Comparison of ENCODE assay signal across 22 cellular contexts in the genomic region with DNA sequence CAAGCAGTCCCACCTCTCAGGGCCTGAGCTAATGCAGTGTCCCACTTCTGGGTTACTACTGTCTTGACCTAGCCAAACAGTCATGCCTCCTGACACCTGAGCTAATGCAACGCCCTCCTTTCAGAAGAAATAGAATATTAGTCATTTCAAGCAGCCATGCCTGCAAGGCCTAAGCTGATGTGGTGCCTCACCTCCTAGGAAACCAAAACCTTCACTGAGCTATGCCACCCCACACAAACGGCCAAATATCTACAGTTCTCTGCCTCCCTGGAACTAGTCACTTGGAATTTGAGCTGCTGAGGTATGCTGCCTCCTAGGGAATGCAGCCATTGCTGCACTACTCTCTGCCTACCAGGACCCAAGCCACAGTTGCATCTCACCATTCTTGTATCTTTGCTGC. TPM values are rescaled to one million over a fixed set of nuclear protein-coding genes. Genes with fewer than 3 reads are reported as not detected.
DNase-seq lines count a peak whose midpoint lies in the region; ATAC-seq and TF ChIP-seq lines count a peak whose summit lies in the region.
"Had no signal": no experiment of that assay in that cellular context is flagged by ENCODE, and none has a peak within 500 bp of the region (broad histone marks: within the 10 kb centered on the region; RNA-seq: fewer than 3 reads in every experiment).

No MANE protein-coding gene starts in this region.

- H4K8ac ChIP-seq in H9 (replicated peaks; ENCODE audit: insufficient read length, low read depth, low read length): no peak overlapping the region
- no peak overlapping the region for H4K8ac ChIP-seq in trophoblast cell (ENCODE audit: low read depth, low read length)

- H2AK5ac ChIP-seq in H9 (ENCODE audit: insufficient read length, low read length) (no peak overlapping the region), trophoblast cell (ENCODE audit: low read length) (no peak overlapping the region)

- no CpG with 5 or more reads among the region's 2 CpGs for WGBS in H9 (ENCODE audit: extremely low coverage, insufficient read length, low lambda C conversion rate)
- no CpG with 5 or more reads among the region's 2 CpGs for WGBS in trophoblast cell (ENCODE audit: extremely low coverage, insufficient coverage, insufficient read length)

- intact Hi-C loops in natural killer cell (cut with micrococcal nuclease): no loop called here

- peak; percentile 18 for ATAC-seq in activated T-helper 17 cell treated with anti-CD3 and anti-CD28 coated beads, Interleukin-2, amount 50 U/mL, for 72 hours (replicated peaks)
- ATAC-seq in natural killer cell: no peak
- ATAC-seq in HG02852 (IDR thresholded peaks at IDR 0.05; ENCODE audit: unreplicated experiment): no peak
- ATAC-seq: A549, HepG2 had no signal

- H3K23ac ChIP-seq in H9 (ENCODE audit: insufficient read length, low read depth, low read length) (no peak overlapping the region), trophoblast cell (ENCODE audit: low read length) (no peak overlapping the region)

- H3K23me2 ChIP-seq in H9 (ENCODE audit: insufficient read length, low read depth, low read length, poor library complexity, severe bottlenecking): no peaks in the 10 kb centered on the region

- H3K27ac Mint-ChIP-seq in H9 (peak overlapping the region in 1 of 3 experiments; percentile 72; a peak in 1 of 7 replicates), natural killer cell (no peak overlapping the region)
- no peak overlapping the region for H3K27ac Mint-ChIP-seq in activated T-helper 17 cell treated with anti-CD3 and anti-CD28 coated beads, Interleukin-2, amount 50 U/mL, for 72 hours
- H3K27ac Mint-ChIP-seq: CD4-positive, alpha-beta T cell had no signal

- H3K4me2 ChIP-seq in H9 (ENCODE audit: insufficient read depth, insufficient read length, low read length): no peak overlapping the region
- H3K4me2 ChIP-seq in trophoblast cell (ENCODE audit: low read length): no peak overlapping the region
- H3K4me2 ChIP-seq: A549 had no signal

- H4K20me1 ChIP-seq in H9 (ENCODE audit: control insufficient read depth, insufficient read depth, insufficient read length): no peaks in the 10 kb centered on the region

- H3K27ac ChIP-seq in H9 (ENCODE audit: insufficient read length, low read depth, low read length) (no peak overlapping the region), trophoblast cell (ENCODE audit: low read depth, low read length) (no peak overlapping the region)
- H3K27ac ChIP-seq: A549, SK-N-MC had no signal

- H3K4me3 ChIP-seq in trophoblast cell (ENCODE audit: low read depth, low read length): no peak overlapping the region
- H3K4me3 ChIP-seq: A549, SK-N-MC had no signal

- H4K12ac ChIP-seq in trophoblast cell (ENCODE audit: low read depth, low read length): no peak overlapping the region

- no peak overlapping the region for H2AFZ ChIP-seq in H9 (ENCODE audit: low read length)
- no peak overlapping the region for H2AFZ ChIP-seq in trophoblast cell (ENCODE audit: insufficient read depth, low read length, poor library complexity)

- H3K27me3 Mint-ChIP-seq in H9 (ENCODE audit: low read depth) (no peaks in the 10 kb centered on the region), natural killer cell (ENCODE audit: low read depth in 2 of 2) (peaks cover 0 to 8% of the 10 kb centered on the region in 2 donors)
- peaks cover 43% of the 10 kb centered on the region for H3K27me3 Mint-ChIP-seq in activated T-helper 17 cell treated with anti-CD3 and anti-CD28 coated beads, Interleukin-2, amount 50 U/mL, for 72 hours

- H3K14ac ChIP-seq in H9 (ENCODE audit: insufficient read depth, low read length) (no peak overlapping the region), trophoblast cell (ENCODE audit: low read length) (no peak overlapping the region)

- H2BK120ac ChIP-seq in H9 (ENCODE audit: low read depth, low read length, poor library complexity, severe bottlenecking) (no peak overlapping the region), trophoblast cell (ENCODE audit: insufficient read depth, low read length, poor library complexity) (no peak overlapping the region)

- H3K4me1 Mint-ChIP-seq in H9 (peaks cover 12 to 21% of the 10 kb centered on the region in 2 experiments), natural killer cell (no peaks in the 10 kb centered on the region)
- no peaks in the 10 kb centered on the region for H3K4me1 Mint-ChIP-seq in activated T-helper 17 cell treated with anti-CD3 and anti-CD28 coated beads, Interleukin-2, amount 50 U/mL, for 72 hours

- no peak overlapping the region for H3K56ac ChIP-seq in H9 (ENCODE audit: insufficient read length, low read depth, low read length)

- DNase-seq in H9 (no peak), trophoblast cell (peak; percentile 55 to 70), natural killer cell (no peak), NAMALWA (ENCODE audit: low spot score) (no peak)
- DNase-seq: Caco-2; CD4-positive, alpha-beta T cell; KBM-7; NCI-H1417; NCI-H187; NCI-H2107; NCI-H2227 treated with DMSO at 0.1 percent for 48 hours; NCI-H510A treated with DMSO at 0.1 percent for 48 hours; NCI-H774; OCI-M1; SHP77 had no signal

- H3K9ac ChIP-seq in H9 (ENCODE audit: extremely low read depth, insufficient read length, low read length) (no peak overlapping the region), trophoblast cell (ENCODE audit: low read length) (no peak overlapping the region)

- no peak overlapping the region for H4K5ac ChIP-seq in H9 (ENCODE audit: insufficient read length, low read depth, low read length)

- H2BK12ac ChIP-seq in H9 (ENCODE audit: insufficient read length, low read depth, low read length) (no peak overlapping the region), trophoblast cell (ENCODE audit: low read length) (no peak overlapping the region)

- H3K27me3 ChIP-seq in H9 (ENCODE audit: insufficient read depth, low read length): no peaks in the 10 kb centered on the region
- no peaks in the 10 kb centered on the region for H3K27me3 ChIP-seq in trophoblast cell (ENCODE audit: insufficient read depth, low read length)

- H2BK20ac ChIP-seq in H9 (ENCODE audit: low read depth, low read length, poor library complexity, severe bottlenecking): no peak overlapping the region

- H3K4me3 Mint-ChIP-seq in H9 (no peak overlapping the region), natural killer cell (no peak overlapping the region)
- no peak overlapping the region for H3K4me3 Mint-ChIP-seq in activated T-helper 17 cell treated with anti-CD3 and anti-CD28 coated beads, Interleukin-2, amount 50 U/mL, for 72 hours
- H3K4me3 Mint-ChIP-seq: CD4-positive, alpha-beta T cell had no signal

- no peak overlapping the region for H3K18ac ChIP-seq in H9 (ENCODE audit: insufficient read length, low read depth, low read length)
- H3K18ac ChIP-seq in trophoblast cell (ENCODE audit: low read length): no peak overlapping the region

- H3K4me1 ChIP-seq in H9 (ENCODE audit: insufficient read depth, low read length): no peaks in the 10 kb centered on the region
- no peaks in the 10 kb centered on the region for H3K4me1 ChIP-seq in trophoblast cell (ENCODE audit: control insufficient read depth in 1 of 2, insufficient read depth in 2 of 2, low read length in 2 of 2)
- H3K4me1 ChIP-seq: A549, Caco-2 had no signal

- H2BK15ac ChIP-seq in H9 (ENCODE audit: low read depth, low read length): no peak overlapping the region

- TF ChIP-seq CTCF in GM12872 (IDR thresholded peaks at IDR 0.05; ENCODE audit: insufficient read depth, low read depth, low read length) (0 out of 3 replicates have a peak, but pooled peaks have one; percentile 2), H9 (conservative IDR thresholded peaks at IDR 0.05) (peak; percentile 33; the same call in 1 of the 3 replicates), natural killer cell (IDR thresholded peaks at IDR 0.05) (no peak)

- H3K9me3 Mint-ChIP-seq in H9: peaks cover 15 to 18% of the 10 kb centered on the region in 2 experiments
- peaks cover 11% of the 10 kb centered on the region for H3K9me3 Mint-ChIP-seq in activated T-helper 17 cell treated with anti-CD3 and anti-CD28 coated beads, Interleukin-2, amount 50 U/mL, for 72 hours
- H3K9me3 Mint-ChIP-seq in natural killer cell: peaks cover 0 to 7% of the 10 kb centered on the region in 2 donors

- H3K36me3 ChIP-seq in trophoblast cell (ENCODE audit: control insufficient read depth in 1 of 2, insufficient read depth in 2 of 2, low read length in 2 of 2): no peaks in the 10 kb centered on the region

- no peak overlapping the region for H3T11ph ChIP-seq in H9 (ENCODE audit: low read length)

- no peak overlapping the region for H4K91ac ChIP-seq in H9 (ENCODE audit: insufficient read length, low read depth, low read length)
- H4K91ac ChIP-seq in trophoblast cell (ENCODE audit: low read depth, low read length): no peak overlapping the region

- H2BK5ac ChIP-seq in H9 (ENCODE audit: insufficient read length, low read length): no peak overlapping the region
- no peak overlapping the region for H2BK5ac ChIP-seq in trophoblast cell (ENCODE audit: low read depth, low read length, poor library complexity)

- no peaks in the 10 kb centered on the region for H3K9me3 ChIP-seq in H9 (ENCODE audit: control insufficient read depth, low read depth, low read length)
- H3K9me3 ChIP-seq in trophoblast cell (ENCODE audit: insufficient read depth, low read depth, low read length): peaks cover 3% of the 10 kb centered on the region
- H3K9me3 ChIP-seq: A549, Caco-2 had no signal

- H3K79me1 ChIP-seq in H9 (ENCODE audit: insufficient read depth, low read depth, low read length, poor library complexity, severe bottlenecking): no peaks in the 10 kb centered on the region
- no peaks in the 10 kb centered on the region for H3K79me1 ChIP-seq in trophoblast cell (ENCODE audit: low read length)

- peaks cover 0 to 9% (median 1%) of the 10 kb centered on the region in 3 experiments; a peak in 4 of 7 replicates for H3K36me3 Mint-ChIP-seq in H9 (ENCODE audit: insufficient read depth in 1 of 3, low read depth in 3 of 3)
- no peaks in the 10 kb centered on the region for H3K36me3 Mint-ChIP-seq in activated T-helper 17 cell treated with anti-CD3 and anti-CD28 coated beads, Interleukin-2, amount 50 U/mL, for 72 hours (ENCODE audit: low read depth)
- H3K36me3 Mint-ChIP-seq in natural killer cell: peaks cover 18% of the 10 kb centered on the region

- H3K4ac ChIP-seq in H9 (ENCODE audit: low read depth, low read length): no peak overlapping the region
- H3K4ac ChIP-seq in trophoblast cell (ENCODE audit: low read depth, low read length): no peak overlapping the region

- H3K79me2 ChIP-seq in H9 (ENCODE audit: insufficient read depth, low read length) (no peaks in the 10 kb centered on the region), trophoblast cell (ENCODE audit: control insufficient read depth, insufficient read depth, low read length, poor library complexity) (no peaks in the 10 kb centered on the region)

RNA-seq across cellular contexts. Expression of a gene that starts 8.3 kb away (rescaled TPM):
- total RNA-seq in H9 (2021): not detected in 2 replicates
- total RNA-seq in activated T-helper 17 cell treated with anti-CD3 and anti-CD28 coated beads, Interleukin-2, amount 50 U/mL, for 72 hours: not detected
- polyA plus RNA-seq in trophoblast cell (2013): 0.11 and 0.14 TPM in 2 replicates
- not detected for total RNA-seq in natural killer cell
- total RNA-seq: Caco-2; CD4-positive, alpha-beta T cell; HepG2 had no signal
- polyA plus RNA-seq: A549, BJ, HepG2 had no signal

RNA-seq across cellular contexts. Expression of a gene that starts 38.3 kb away (rescaled TPM):
- total RNA-seq in H9 (2021): not detected in 2 replicates
- not detected for total RNA-seq in activated T-helper 17 cell treated with anti-CD3 and anti-CD28 coated beads, Interleukin-2, amount 50 U/mL, for 72 hours
- 0.11 and 0.17 TPM in 2 replicates for polyA plus RNA-seq in trophoblast cell (2013)
- total RNA-seq in natural killer cell: 1 to 10 TPM in 2 of 3 donors, under 1 TPM in 1; 0.71 to 1.6 (median 1.2) TPM
- total RNA-seq: Caco-2; CD4-positive, alpha-beta T cell; HepG2 had no signal
- polyA plus RNA-seq: A549, BJ, HepG2 had no signal

RNA-seq across cellular contexts. Expression of a gene that starts 59.6 kb away (rescaled TPM):
- total RNA-seq in H9 (2021): not detected in 2 replicates
- not detected for total RNA-seq in activated T-helper 17 cell treated with anti-CD3 and anti-CD28 coated beads, Interleukin-2, amount 50 U/mL, for 72 hours
- 0.25 and 0.26 TPM in 2 replicates for polyA plus RNA-seq in trophoblast cell (2013)
- total RNA-seq in natural killer cell: 10 to 100 TPM in 1 of 3 donors, 1 to 10 TPM in 2; 4.8 to 44.3 (median 8.0) TPM
- total RNA-seq: Caco-2, HepG2 had no signal
- polyA plus RNA-seq: A549, BJ, HepG2 had no signal

Comparison
In these comparisons a context has a peak if more than half of its experiments do, and no peak if none do; other contexts are left out.
1. DNase-seq: peak in trophoblast cell (2 of 2); none in H9 (single experiment), natural killer cell (single experiment) and NAMALWA (single experiment).